In genomic region chr14:65877187-65877586, GRCh38 we compare ENCODE assay signal across 21 cellular contexts.
"Had no signal": no experiment of that assay in that cellular context is flagged by ENCODE, and none has a peak within 500 bp of the region (broad histone marks: within the 10 kb centered on the region; RNA-seq: fewer than 3 reads in every experiment).

No MANE protein-coding gene starts in this region.

- H3K27me3 Mint-ChIP-seq: T-cell had no signal

- H3K9me3 ChIP-seq: pancreas, psoas muscle, tibial artery had no signal

- H3K9me3 Mint-ChIP-seq: T-cell had no signal

- H3K4me1 Mint-ChIP-seq: activated B cell treated with CpG ODN at 0.5 μM for 24 hours, brain, mesothelial cell of epicardium, nephron had no signal

- H3K36me3 Mint-ChIP-seq: brain, mesothelial cell of epicardium, T-cell had no signal

- H3K27me3 ChIP-seq: heart left ventricle, pancreas, right atrium auricular region, spleen, tibial artery had no signal

- H3K4me3 Mint-ChIP-seq: activated B cell treated with CpG ODN at 0.5 μM for 24 hours; activated naive CD4-positive, alpha-beta T cell treated with anti-CD3 and anti-CD28 coated beads for 36 hours; activated T-cell treated with anti-CD3 and anti-CD28 coated beads, Interleukin-2, amount 50 U/mL, for 4 hours; brain; mesothelial cell of epicardium; nephron; T-cell had no signal

- H3K4me3 ChIP-seq: heart left ventricle, pancreas, psoas muscle, right atrium auricular region, spleen, tibial artery had no signal

- H3K4me1 ChIP-seq: heart left ventricle, pancreas, psoas muscle, right atrium auricular region, spleen, tibial artery had no signal

- DNase-seq: activated B cell treated with CpG ODN at 0.5 μM for 24 hours; activated CD4-positive, alpha-beta T cell treated with anti-CD3 and anti-CD28 coated beads for 4 hours; activated CD8-positive, alpha-beta memory T cell treated with anti-CD3 and anti-CD28 coated beads, Interleukin-2, amount 50 U/mL, for 48 hours; activated effector memory CD4-positive, alpha-beta T cell treated with Interleukin-2 at 50 U/mL for 16 hours; activated naive CD4-positive, alpha-beta T cell treated with anti-CD3 and anti-CD28 coated beads for 36 hours; activated T-cell treated with anti-CD3 and anti-CD28 coated beads, Interleukin-2, amount 50 U/mL, for 4 hours; aorta; effector CD4-positive, alpha-beta T cell; heart left ventricle; left ventricle myocardium superior; mammary epithelial cell; pancreas; psoas muscle; spleen; stimulated activated CD4-positive, alpha-beta T cell treated with anti-CD3 and anti-CD28 coated beads, Interleukin-4, amount 100 ng/mL, for 1 hour; tibial artery had no signal

- H3K27ac Mint-ChIP-seq: activated B cell treated with CpG ODN at 0.5 μM for 24 hours, brain, mesothelial cell of epicardium, nephron, T-cell had no signal

- ATAC-seq: activated T-cell treated with anti-CD3 and anti-CD28 coated beads, Interleukin-2, amount 50 U/mL, for 4 hours; heart left ventricle; left ventricle myocardium superior; pancreas; psoas muscle had no signal

- H3K27ac ChIP-seq: heart left ventricle, pancreas, psoas muscle, right atrium auricular region, spleen, tibial artery had no signal

- H3K36me3 ChIP-seq: heart left ventricle, pancreas, right atrium auricular region, spleen, tibial artery had no signal
